1 cellular context compared by ENCODE assay signal in the genomic region with DNA sequence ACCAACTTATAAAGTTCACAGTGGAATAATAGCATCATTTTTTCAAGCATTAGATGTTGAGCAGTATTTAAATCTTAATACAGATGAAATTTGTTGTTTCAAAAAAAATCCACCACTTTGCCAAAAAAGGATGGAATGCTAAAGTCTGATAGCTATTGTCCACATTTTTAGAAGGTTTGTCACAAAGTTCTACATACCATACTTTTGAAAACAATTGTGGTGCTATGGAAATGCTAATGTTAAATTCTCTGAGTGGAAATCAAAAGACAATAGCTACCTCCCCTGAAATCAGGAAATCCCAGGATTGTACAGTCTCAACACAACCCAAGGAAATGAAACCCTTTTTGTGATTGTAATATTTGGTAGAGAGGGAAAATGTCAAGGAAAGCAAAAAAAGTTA.
TF ChIP-seq lines count a peak whose summit lies in the region.

No MANE protein-coding gene starts in this region.

TF ChIP-seq in IMR-90, 13 proteins besides CTCF, POLR2A, EP300 and RAD21 (continued from another document):
- TF ChIP-seq, protein P1, sequence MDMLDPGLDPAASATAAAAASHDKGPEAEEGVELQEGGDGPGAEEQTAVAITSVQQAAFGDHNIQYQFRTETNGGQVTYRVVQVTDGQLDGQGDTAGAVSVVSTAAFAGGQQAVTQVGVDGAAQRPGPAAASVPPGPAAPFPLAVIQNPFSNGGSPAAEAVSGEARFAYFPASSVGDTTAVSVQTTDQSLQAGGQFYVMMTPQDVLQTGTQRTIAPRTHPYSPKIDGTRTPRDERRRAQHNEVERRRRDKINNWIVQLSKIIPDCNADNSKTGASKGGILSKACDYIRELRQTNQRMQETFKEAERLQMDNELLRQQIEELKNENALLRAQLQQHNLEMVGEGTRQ (IDR thresholded peaks at IDR 0.05; ENCODE audit: low read depth, low read length): no peak
- TF ChIP-seq, protein P2, sequence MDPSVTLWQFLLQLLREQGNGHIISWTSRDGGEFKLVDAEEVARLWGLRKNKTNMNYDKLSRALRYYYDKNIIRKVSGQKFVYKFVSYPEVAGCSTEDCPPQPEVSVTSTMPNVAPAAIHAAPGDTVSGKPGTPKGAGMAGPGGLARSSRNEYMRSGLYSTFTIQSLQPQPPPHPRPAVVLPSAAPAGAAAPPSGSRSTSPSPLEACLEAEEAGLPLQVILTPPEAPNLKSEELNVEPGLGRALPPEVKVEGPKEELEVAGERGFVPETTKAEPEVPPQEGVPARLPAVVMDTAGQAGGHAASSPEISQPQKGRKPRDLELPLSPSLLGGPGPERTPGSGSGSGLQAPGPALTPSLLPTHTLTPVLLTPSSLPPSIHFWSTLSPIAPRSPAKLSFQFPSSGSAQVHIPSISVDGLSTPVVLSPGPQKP (IDR thresholded peaks at IDR 0.05; ENCODE audit: borderline replicate concordance, low read depth, low read length): no peak
- TF ChIP-seq BHLHE40 (IDR thresholded peaks at IDR 0.05; ENCODE audit: low read depth, low read length): no peak
- TF ChIP-seq SMC3 (IDR thresholded peaks at IDR 0.05; ENCODE audit: low read depth, low read length): no peak
- TF ChIP-seq NFE2L2 (IDR thresholded peaks at IDR 0.05; ENCODE audit: low read depth, low read length): no peak
- TF ChIP-seq MXI1 (IDR thresholded peaks at IDR 0.05; ENCODE audit: borderline replicate concordance, low read depth, low read length): no peak
- TF ChIP-seq RFX5 (IDR thresholded peaks at IDR 0.05; ENCODE audit: low read depth, low read length): no peak
- no peak for TF ChIP-seq FOS (IDR thresholded peaks at IDR 0.05; ENCODE audit: low read depth, low read length)
- TF ChIP-seq MAZ (IDR thresholded peaks at IDR 0.05; ENCODE audit: borderline replicate concordance, low read depth, low read length): no peak
- no peak for TF ChIP-seq CHD1 (IDR thresholded peaks at IDR 0.05; ENCODE audit: low read depth, low read length)
- no peak for TF ChIP-seq RCOR1 (IDR thresholded peaks at IDR 0.05; ENCODE audit: insufficient replicate concordance, low read length)
- TF ChIP-seq MAFK (IDR thresholded peaks at IDR 0.05; ENCODE audit: low read depth, low read length): no peak
